In genomic region chr4:1992468-1993168, GRCh38 we compare ENCODE assay signal across 17 cellular contexts. TPM values are rescaled to one million over a fixed set of nuclear protein-coding genes. Genes with fewer than 3 reads are reported as not detected.
A peak's percentile ranks its signal among the peaks of the same experiment; 100 is the strongest.
DNase-seq lines count a peak whose midpoint lies in the region; ATAC-seq and TF ChIP-seq lines count a peak whose summit lies in the region.
"Had no signal": no experiment of that assay in that cellular context is flagged by ENCODE, and none has a peak within 500 bp of the region (broad histone marks: within the 10 kb centered on the region; RNA-seq: fewer than 3 reads in every experiment).

No MANE protein-coding gene starts in this region.

- H3K27me3 ChIP-seq in cardiac muscle cell (no peaks in the 10 kb centered on the region), left ventricle myocardium inferior (ENCODE audit: low read depth) (no peaks in the 10 kb centered on the region), prostate gland (replicated peaks; ENCODE audit: insufficient read depth) (no peaks in the 10 kb centered on the region)
- H3K27me3 ChIP-seq: neutrophil, transverse colon had no signal

- peak; percentile 16 for ATAC-seq in esophagus mucosa

- WGBS in prostate gland = 86% methylated on average over 45 of the region's 45 CpGs

- TF ChIP-seq POLR2A in prostate gland (IDR thresholded peaks at IDR 0.05) = no peak

- H3K4me1 ChIP-seq in cardiac muscle cell (ENCODE audit: low read depth) = no peaks in the 10 kb centered on the region
- peaks cover 11% of the 10 kb centered on the region for H3K4me1 ChIP-seq in left ventricle myocardium inferior
- H3K4me1 ChIP-seq in prostate gland (replicated peaks) = no peaks in the 10 kb centered on the region
- H3K4me1 ChIP-seq: transverse colon had no signal

- H3K36me3 ChIP-seq in cardiac muscle cell (peaks cover 2% of the 10 kb centered on the region), left ventricle myocardium inferior (peaks cover 39% of the 10 kb centered on the region), prostate gland (peaks cover 0 to 11% of the 10 kb centered on the region in 2 donors)

- TF ChIP-seq CTCF in cardiac muscle cell (IDR thresholded peaks at IDR 0.05; ENCODE audit: low read depth, low read length) = peak; percentile 33
- no peak for TF ChIP-seq CTCF in left ventricle myocardium inferior (IDR thresholded peaks at IDR 0.05; ENCODE audit: borderline replicate concordance)
- TF ChIP-seq CTCF in prostate gland (IDR thresholded peaks at IDR 0.05) = no peak

- H3K9me3 ChIP-seq in cardiac muscle cell (ENCODE audit: low read depth) (no peaks in the 10 kb centered on the region), left ventricle myocardium inferior (replicated peaks) (peaks cover 13% of the 10 kb centered on the region), prostate gland (no peaks in the 10 kb centered on the region)

- H3K27ac ChIP-seq in cardiac muscle cell = no peak overlapping the region
- no peak overlapping the region for H3K27ac ChIP-seq in left ventricle myocardium inferior (replicated peaks)
- H3K27ac ChIP-seq in prostate gland = no peak overlapping the region
- H3K27ac ChIP-seq: HL-60, neutrophil, PC-9, transverse colon had no signal

- intact Hi-C loops in left ventricle myocardium inferior (cut with micrococcal nuclease) (no loop called here), prostate gland (cut with DNase I) (no loop called here)

- DNase-seq in cardiac muscle cell (ENCODE audit: low read depth in 1 of 2, low spot score in 1 of 2) = peak in 1 of 2 donors; percentile 65
- DNase-seq in left ventricle myocardium inferior = no peak
- DNase-seq in lung microvascular endothelial cell (ENCODE audit: low read depth in 2 of 2) = peak; percentile 0 to 12
- DNase-seq in NCI-H2196 treated with DMSO at 0.1 percent for 48 hours (lab: John Stamatoyannopoulos, UW; ENCODE audit: unreplicated experiment) = no peak
- no peak for DNase-seq in SK-N-DZ (ENCODE audit: low spot score)
- no peak for DNase-seq in NCI-H2107 treated with DMSO at 0.1 percent for 48 hours (lab: John Stamatoyannopoulos, UW; ENCODE audit: unreplicated experiment)
- no peak for DNase-seq in prostate gland (ENCODE audit: low spot score)
- DNase-seq: Calu3; central memory CD4-positive, alpha-beta T cell; foreskin fibroblast; NCI-H446; PC-9; T-helper 2 cell; transverse colon had no signal

- H3K4me3 ChIP-seq in cardiac muscle cell = no peak overlapping the region
- no peak overlapping the region for H3K4me3 ChIP-seq in left ventricle myocardium inferior
- no peak overlapping the region for H3K4me3 ChIP-seq in prostate gland
- H3K4me3 ChIP-seq: PC-9, transverse colon had no signal

RNA-seq across cellular contexts. Expression of gene NELFA, which starts 16.2 kb away (rescaled TPM):
- total RNA-seq in cardiac muscle cell (45.9 and 71.4 TPM in 2 replicates), left ventricle myocardium inferior (10.2 TPM), esophagus mucosa (25.8 TPM), lung microvascular endothelial cell (8.5 and 10.3 TPM in 2 replicates), prostate gland (10 to 100 TPM; 29.5 to 53.3 TPM)
- polyA plus RNA-seq in cardiac muscle cell = 54.4 and 69.0 TPM in 2 replicates
- 50.7 and 51.7 TPM in 2 replicates for polyA plus RNA-seq in SK-N-DZ (2014; cell fraction: cytosol; rRNA removed)
- polyA plus RNA-seq in SK-N-DZ (2014; cell fraction: nucleus; rRNA removed) = 47.8 and 51.0 TPM in 2 replicates

Comparison
In these comparisons a context has a peak if more than half of its experiments do, and no peak if none do; other contexts are left out.
1. DNase-seq: peak in lung microvascular endothelial cell (2 of 2); none in left ventricle myocardium inferior (single experiment), NCI-H2196 treated with DMSO at 0.1 percent for 48 hours (single experiment), SK-N-DZ (single experiment), NCI-H2107 treated with DMSO at 0.1 percent for 48 hours (single experiment) and prostate gland (single experiment).